In genomic region chr3:127682576-127682975, GRCh38 we compare ENCODE assay signal across 15 cellular contexts. TPM values are rescaled to one million over a fixed set of nuclear protein-coding genes. Genes with fewer than 3 reads are reported as not detected.
A peak's percentile ranks its signal among the peaks of the same experiment; 100 is the strongest.
DNase-seq lines count a peak whose midpoint lies in the region; ATAC-seq and TF ChIP-seq lines count a peak whose summit lies in the region.
"Had no signal": no experiment of that assay in that cellular context is flagged by ENCODE, and none has a peak within 500 bp of the region (broad histone marks: within the 10 kb centered on the region; RNA-seq: fewer than 3 reads in every experiment).

No MANE protein-coding gene starts in this region.

- H3K4me3 Mint-ChIP-seq in activated CD4-positive, alpha-beta memory T cell treated with anti-CD3 and anti-CD28 coated beads for 36 hours: no peak overlapping the region
- H3K4me3 Mint-ChIP-seq: stimulated activated naive B cell treated with anti-CD40 and anti-IgM and Interleukin-4, amounts not matched to agents 10 μg/mL and 1 μg/mL and 100 μg/mL, for 72 hours had no signal

- H3K27ac Mint-ChIP-seq in activated CD4-positive, alpha-beta memory T cell treated with anti-CD3 and anti-CD28 coated beads for 36 hours: no peak overlapping the region
- H3K27ac Mint-ChIP-seq: stimulated activated naive B cell treated with anti-CD40 and anti-IgM and Interleukin-4, amounts not matched to agents 10 μg/mL and 1 μg/mL and 100 μg/mL, for 72 hours had no signal

- H3K36me3 Mint-ChIP-seq in activated CD4-positive, alpha-beta memory T cell treated with anti-CD3 and anti-CD28 coated beads for 36 hours: no peaks in the 10 kb centered on the region

- intact Hi-C loops in Right ventricle myocardium superior (cut with DNase I) (no loop called here), left ventricle myocardium superior (cut with micrococcal nuclease) (no loop called here), mucosa of descending colon (cut with DNase I, micrococcal nuclease) (no loop called here)
- intact Hi-C loops in activated CD4-positive, alpha-beta memory T cell treated with anti-CD3 and anti-CD28 coated beads for 36 hours (cut with micrococcal nuclease): no loop called here

- H3K9me3 ChIP-seq in mucosa of descending colon: no peaks in the 10 kb centered on the region
- H3K9me3 ChIP-seq: Caco-2 had no signal

- ATAC-seq in Right ventricle myocardium superior (ENCODE audit: poor library complexity): no peak
- ATAC-seq in left ventricle myocardium superior: no peak
- ATAC-seq in mucosa of descending colon: no peak
- ATAC-seq: PC-3 had no signal

- H3K36me3 ChIP-seq in mucosa of descending colon (ENCODE audit: low read depth): no peaks in the 10 kb centered on the region

- H3K9me3 Mint-ChIP-seq in activated CD4-positive, alpha-beta memory T cell treated with anti-CD3 and anti-CD28 coated beads for 36 hours: no peaks in the 10 kb centered on the region

- POLR2A ChIA-PET in activated CD4-positive, alpha-beta memory T cell treated with anti-CD3 and anti-CD28 coated beads for 36 hours (lab: Charles Lee): interaction anchor here (1.5 kb wide), 1 partner anchor 10 kb away, joined by 4 read pairs; the partner anchor contains the start of gene ABTB1

- peaks cover 6% of the 10 kb centered on the region for H3K4me1 Mint-ChIP-seq in activated CD4-positive, alpha-beta memory T cell treated with anti-CD3 and anti-CD28 coated beads for 36 hours (ENCODE audit: low read depth)

- H3K4me3 ChIP-seq in mucosa of descending colon: no peak overlapping the region

- H3K27me3 Mint-ChIP-seq in activated CD4-positive, alpha-beta memory T cell treated with anti-CD3 and anti-CD28 coated beads for 36 hours: no peaks in the 10 kb centered on the region
- H3K27me3 Mint-ChIP-seq: stimulated activated naive B cell treated with anti-CD40 and anti-IgM and Interleukin-4, amounts not matched to agents 10 μg/mL and 1 μg/mL and 100 μg/mL, for 72 hours had no signal

- no peak for TF ChIP-seq CTCF in mucosa of descending colon (IDR thresholded peaks at IDR 0.05)

- DNase-seq in Right ventricle myocardium superior: peak; percentile 39
- DNase-seq in left ventricle myocardium superior: no peak
- DNase-seq in activated CD4-positive, alpha-beta memory T cell treated with anti-CD3 and anti-CD28 coated beads for 36 hours: peak; percentile 7
- peak in 2 of 3 donors; percentile 17 to 38 for DNase-seq in mucosa of descending colon
- DNase-seq in ureter (ENCODE audit: low spot score): peak; percentile 38
- DNase-seq in RPMI8226: no peak
- DNase-seq in GOT3 (lab: John Stamatoyannopoulos, UW): no peak
- DNase-seq in stimulated activated CD4-positive, alpha-beta T cell treated with anti-CD3 and anti-CD28 coated beads, Interleukin-15, amount 100 ng/mL, for 24 hours: no peak
- DNase-seq: GF-D8; NCI-H345; PC-3; retina; stimulated activated naive B cell treated with anti-CD40 and anti-IgM and Interleukin-4, amounts not matched to agents 10 μg/mL and 1 μg/mL and 100 μg/mL, for 72 hours; SW 1271 had no signal

- CTCF ChIA-PET in activated CD4-positive, alpha-beta memory T cell treated with anti-CD3 and anti-CD28 coated beads for 36 hours (lab: Charles Lee): interaction anchor here (0.8 kb wide), 1 partner anchor 108 kb away, joined by 4 read pairs; no protein-coding TSS in a partner anchor

- H3K4me1 ChIP-seq in mucosa of descending colon (ENCODE audit: low read depth): no peaks in the 10 kb centered on the region
- H3K4me1 ChIP-seq: Caco-2 had no signal

RNA-seq across cellular contexts. Expression of gene ABTB1, which starts 9.8 kb away (rescaled TPM):
- total RNA-seq in Right ventricle myocardium superior (33.0 TPM), left ventricle myocardium superior (34.2 TPM), mucosa of descending colon (10 to 100 TPM; 19.9 to 48.7 (median 33.7) TPM), ureter (20.7 TPM)
- 10 to 100 TPM; 14.8 TPM for total RNA-seq in activated CD4-positive, alpha-beta memory T cell treated with anti-CD3 and anti-CD28 coated beads for 36 hours

RNA-seq across cellular contexts. Expression of gene PODXL2, which starts 53.6 kb away (rescaled TPM):
- total RNA-seq in Right ventricle myocardium superior (0.94 TPM), left ventricle myocardium superior (1.5 TPM), mucosa of descending colon (10 to 100 TPM in 2 of 3 donors, 1 to 10 TPM in 1; 5.4 to 18.5 (median 16.2) TPM), ureter (15.9 TPM)
- 1 to 10 TPM; 1.2 to 1.3 TPM for total RNA-seq in activated CD4-positive, alpha-beta memory T cell treated with anti-CD3 and anti-CD28 coated beads for 36 hours

Comparison
In these comparisons a context has a peak if more than half of its experiments do, and no peak if none do; other contexts are left out.
1. DNase-seq: peak in Right ventricle myocardium superior (single experiment), activated CD4-positive, alpha-beta memory T cell treated with anti-CD3 and anti-CD28 coated beads for 36 hours (single experiment), mucosa of descending colon (2 of 3) and ureter (single experiment); none in left ventricle myocardium superior (single experiment), RPMI8226 (single experiment), GOT3 (single experiment) and stimulated activated CD4-positive, alpha-beta T cell treated with anti-CD3 and anti-CD28 coated beads, Interleukin-15, amount 100 ng/mL, for 24 hours (single experiment).